8 cellular contexts compared by ENCODE assay signal in the genomic region with DNA sequence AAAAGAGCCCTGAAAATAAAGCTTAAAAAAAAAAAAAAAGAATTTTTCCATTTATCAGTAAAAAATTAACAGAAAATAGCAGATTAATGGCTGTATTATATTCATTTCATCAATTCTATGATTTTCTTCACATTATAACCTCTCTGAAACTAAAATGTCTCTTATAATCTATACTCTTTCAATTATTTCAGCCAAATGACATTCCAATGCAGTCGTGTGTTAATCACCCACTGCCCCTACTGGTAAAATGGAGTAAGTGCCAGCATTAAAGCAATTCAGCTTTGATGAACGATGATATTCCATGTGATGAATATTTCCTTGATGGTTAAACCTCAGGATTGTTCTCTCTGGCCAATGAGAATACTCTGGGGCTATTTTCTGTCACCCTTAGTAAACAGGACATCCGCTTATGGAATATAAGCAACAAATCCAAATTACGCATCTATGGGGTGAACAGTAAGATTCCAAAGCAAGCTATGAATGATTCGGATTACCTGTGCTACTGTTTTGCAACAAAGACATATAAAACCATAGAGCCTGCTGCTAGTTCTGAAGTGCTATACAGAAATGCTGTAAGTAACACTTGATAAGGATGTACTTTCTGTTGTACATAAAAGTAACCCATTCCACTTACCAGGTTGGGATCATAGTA. TPM values are rescaled to one million over a fixed set of nuclear protein-coding genes. Genes with fewer than 3 reads are reported as not detected.
DNase-seq lines count a peak whose midpoint lies in the region; ATAC-seq and TF ChIP-seq lines count a peak whose summit lies in the region.

No MANE protein-coding gene starts in this region.

- H3K27me3 Mint-ChIP-seq in naive B cell = no peaks in the 10 kb centered on the region

- H3K4me3 ChIP-seq in colonic mucosa = no peak overlapping the region

- no peak overlapping the region for H3K9ac ChIP-seq in colonic mucosa (ENCODE audit: low read depth in 2 of 2, low read length in 2 of 2)

- no peak overlapping the region for H3K4me3 Mint-ChIP-seq in naive B cell

- H3K9me3 ChIP-seq in colonic mucosa = no peaks in the 10 kb centered on the region

- peak; percentile 57 for TF ChIP-seq CTCF in colonic mucosa (IDR thresholded peaks at IDR 0.05)

- H3K9me3 Mint-ChIP-seq in naive B cell = no peaks in the 10 kb centered on the region

- DNase-seq in CD1c-positive myeloid dendritic cell (ENCODE audit: extremely low spot score) (peak; percentile 46), GM19238 (ENCODE audit: insufficient read length, low spot score) (peak; percentile 13), NCI-H226 (peak; percentile 23), colonic mucosa (no peak), naive B cell (peak; percentile 41), GM19240 (ENCODE audit: insufficient read length, low spot score) (no peak), midbrain (lab: John Stamatoyannopoulos, UW) (no peak)

- intact Hi-C loops in colonic mucosa (cut with DNase I) = no loop called here

- H3K4me1 ChIP-seq in colonic mucosa = no peaks in the 10 kb centered on the region

- no peak overlapping the region for H3K27ac ChIP-seq in colonic mucosa

- H3K27me3 ChIP-seq in colonic mucosa = no peaks in the 10 kb centered on the region

- peaks cover 0 to 5% of the 10 kb centered on the region in 2 donors for H3K36me3 Mint-ChIP-seq in naive B cell

- no peaks in the 10 kb centered on the region for H3K36me3 ChIP-seq in colonic mucosa

- H3K27ac Mint-ChIP-seq in naive B cell = no peak overlapping the region

- ATAC-seq in naive B cell (ENCODE audit: low read depth in 2 of 2) (peak; percentile 67 to 82), GM21825 (IDR thresholded peaks at IDR 0.05; ENCODE audit: unreplicated experiment) (no peak)

- H3K4me1 Mint-ChIP-seq in naive B cell = peaks cover 0 to 19% (median 9%) of the 10 kb centered on the region in 3 donors

RNA-seq across cellular contexts. Expression of gene SYCP3, which starts 20.3 kb away (rescaled TPM):
- under 1 TPM in 1 of 2 donors, not detected in 1; 0.35 TPM for total RNA-seq in colonic mucosa
- 1 to 10 TPM in 1 of 6 donors, under 1 TPM in 5; 0.74 to 1.6 (median 0.78) TPM for polyA plus RNA-seq in naive B cell (ENCODE audit: low read depth in 6 of 6)

Comparison
In these comparisons a context has a peak if more than half of its experiments do, and no peak if none do; other contexts are left out.
1. DNase-seq: peak in CD1c-positive myeloid dendritic cell (single experiment), GM19238 (single experiment), NCI-H226 (single experiment) and naive B cell (single experiment); none in colonic mucosa (single experiment), GM19240 (single experiment) and midbrain (single experiment).